Comparison of ENCODE assay signal across 1 cellular context in the genomic region with DNA sequence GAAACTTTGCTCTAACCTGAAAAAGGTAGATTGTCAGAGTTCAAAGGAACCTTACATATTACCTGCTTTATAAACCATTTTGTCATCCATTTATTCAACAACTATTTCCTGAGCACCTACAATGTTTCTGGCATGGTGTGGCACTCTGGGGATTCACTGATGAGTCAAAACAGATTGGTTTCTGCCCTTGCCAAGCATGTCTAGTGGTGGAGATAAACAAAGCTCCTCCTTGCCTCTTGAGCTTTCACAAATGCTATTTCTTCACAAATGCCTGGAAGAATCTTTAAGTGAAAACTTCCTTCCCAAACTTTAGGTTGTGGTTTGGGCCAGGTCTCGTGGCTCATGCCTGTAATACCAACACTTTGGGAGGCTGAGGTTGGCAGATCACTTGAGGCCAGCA.
TF ChIP-seq lines count a peak whose summit lies in the region.

No MANE protein-coding gene starts in this region.

TF ChIP-seq in IMR-90, 13 proteins besides CTCF, POLR2A, EP300 and RAD21:
- TF ChIP-seq RFX5 (IDR thresholded peaks at IDR 0.05; ENCODE audit: low read depth, low read length) (no peak), FOS (IDR thresholded peaks at IDR 0.05; ENCODE audit: low read depth, low read length) (no peak)
